In the genomic region with DNA sequence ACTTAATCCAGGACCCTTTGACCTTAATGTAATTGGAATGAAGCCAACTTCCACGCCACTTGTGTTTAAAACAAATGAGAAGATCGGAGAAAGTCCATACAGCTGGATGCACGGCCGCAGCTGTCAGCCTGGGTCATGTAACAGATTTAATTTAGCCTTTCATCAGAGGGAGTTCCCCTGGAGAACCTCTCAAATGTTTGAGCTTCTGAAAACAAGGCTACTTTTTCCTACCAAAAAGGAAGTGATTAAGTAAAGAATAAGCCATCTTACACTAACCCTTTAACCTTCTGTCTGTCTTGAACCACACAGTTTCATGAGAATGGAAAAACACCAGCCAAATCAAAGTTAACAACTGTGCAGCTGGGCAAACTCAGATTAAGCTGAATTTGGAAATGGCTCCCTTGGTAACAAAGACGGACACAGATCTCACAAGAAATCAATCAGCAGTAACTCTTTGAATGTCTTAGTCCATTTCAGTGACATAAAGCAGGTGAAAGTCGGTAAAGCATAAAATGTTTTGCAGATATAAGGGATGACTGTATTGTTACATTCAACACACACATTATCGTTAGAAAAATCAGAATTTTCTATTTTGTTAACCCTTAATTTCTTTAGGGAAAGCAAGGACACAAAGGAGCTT, we compare ENCODE assay signal across 8 cellular contexts.
A peak's percentile ranks its signal among the peaks of the same experiment; 100 is the strongest.
DNase-seq lines count a peak whose midpoint lies in the region; ATAC-seq and TF ChIP-seq lines count a peak whose summit lies in the region.

No MANE protein-coding gene starts in this region.

- H3K4me1 Mint-ChIP-seq in MCF 10A (ENCODE audit: insufficient read depth, unreplicated experiment) (peaks cover 11% of the 10 kb centered on the region), WTC11 (peaks cover 64% of the 10 kb centered on the region)

- H3K4me3 Mint-ChIP-seq in MCF 10A (ENCODE audit: unreplicated experiment) (no peak overlapping the region), WTC11 (no peak overlapping the region)

- H3K36me3 ChIP-seq in OCI-LY7 (ENCODE audit: insufficient read depth, low read length) (peaks cover 4% of the 10 kb centered on the region), upper lobe of right lung (no peaks in the 10 kb centered on the region), body of pancreas (replicated peaks in 1 of 2; ENCODE audit: insufficient read depth in 1 of 2, low read depth in 2 of 2) (no peaks in the 10 kb centered on the region)

- H3K36me3 Mint-ChIP-seq in MCF 10A (ENCODE audit: insufficient read depth, unreplicated experiment): no peaks in the 10 kb centered on the region
- no peaks in the 10 kb centered on the region for H3K36me3 Mint-ChIP-seq in WTC11

- POLR2A ChIA-PET in OCI-LY7 (lab: Charles Lee) (interaction anchor here (0.7 to 3.1 kb wide), 8 partner anchors 8 to 57 kb away, joined by 3 to 12 read pairs (median 4); no protein-coding TSS in a partner anchor), MCF 10A (lab: Yijun Ruan, JAX) (no interaction called here), WTC11 (lab: Charles Lee) (no interaction called here)

- no peaks in the 10 kb centered on the region for H4K20me1 ChIP-seq in OCI-LY7 (ENCODE audit: insufficient read depth, low read length)

- H3K9me3 ChIP-seq in OCI-LY7 (ENCODE audit: low read length): no peaks in the 10 kb centered on the region
- H3K9me3 ChIP-seq in upper lobe of right lung: no peaks in the 10 kb centered on the region
- no peaks in the 10 kb centered on the region for H3K9me3 ChIP-seq in body of pancreas

- H3K27ac Mint-ChIP-seq in MCF 10A (ENCODE audit: low read depth, unreplicated experiment): no peak overlapping the region
- no peak overlapping the region for H3K27ac Mint-ChIP-seq in WTC11

- 15 to 16% methylated on average over 7 of the region's 7 CpGs for WGBS in body of pancreas, 2 donors

- CTCF ChIA-PET in OCI-LY7 (lab: Charles Lee; ENCODE audit: unreplicated experiment) (no interaction called here), MCF 10A (lab: Yijun Ruan, JAX) (interaction anchor here (1.3 kb wide), 1 partner anchor 12 kb away, joined by 4 read pairs; no protein-coding TSS in a partner anchor), WTC11 (lab: Charles Lee) (no interaction called here)

- H3K4me3 ChIP-seq in OCI-LY7 (ENCODE audit: low read depth, low read length, poor library complexity, severe bottlenecking) (peak overlapping the region; percentile 18), upper lobe of right lung (no peak overlapping the region), body of pancreas (no peak overlapping the region)

- no peak for TF ChIP-seq POLR2A in body of pancreas (IDR thresholded peaks at IDR 0.05)

- H3K27ac ChIP-seq in OCI-LY7 (ENCODE audit: low read depth, low read length, poor library complexity, severe bottlenecking) (peak overlapping the region; percentile 38), upper lobe of right lung (no peak overlapping the region), body of pancreas (no peak overlapping the region)

- H3K4me1 ChIP-seq in OCI-LY7 (ENCODE audit: insufficient read depth, low read length, poor library complexity, severe bottlenecking): peaks cover 47% of the 10 kb centered on the region
- peaks cover 7% of the 10 kb centered on the region for H3K4me1 ChIP-seq in upper lobe of right lung
- H3K4me1 ChIP-seq in body of pancreas: peaks cover 5% of the 10 kb centered on the region

- DNase-seq in OCI-LY7 (ENCODE audit: low spot score) (peak; percentile 64), hepatic stellate cell (ENCODE audit: low spot score) (peak; percentile 20), MCF 10A (ENCODE audit: unreplicated experiment) (no peak), WTC11 (ENCODE audit: low spot score) (no peak), upper lobe of right lung (no peak), body of pancreas (no peak)

- no peak overlapping the region for H2AFZ ChIP-seq in OCI-LY7 (ENCODE audit: low read length)

- H3K27me3 ChIP-seq in upper lobe of right lung (no peaks in the 10 kb centered on the region), body of pancreas (no peaks in the 10 kb centered on the region)

- TF ChIP-seq CTCF in OCI-LY7 (conservative IDR thresholded peaks at IDR 0.05; ENCODE audit: low read length) (no peak), MCF 10A (IDR thresholded peaks at IDR 0.05; ENCODE audit: unreplicated experiment) (no peak), WTC11 (IDR thresholded peaks at IDR 0.05) (no peak), upper lobe of right lung (IDR thresholded peaks at IDR 0.05) (no peak), body of pancreas (IDR thresholded peaks at IDR 0.05) (no peak)

- H3K9me3 Mint-ChIP-seq in MCF 10A (ENCODE audit: unreplicated experiment) (no peaks in the 10 kb centered on the region), WTC11 (no peaks in the 10 kb centered on the region)

- H3K4me2 ChIP-seq in OCI-LY7 (ENCODE audit: low read length): peak overlapping the region; percentile 68

- peaks cover 58% of the 10 kb centered on the region; the same call in 1 of the 2 replicates for H3K79me2 ChIP-seq in OCI-LY7 (ENCODE audit: insufficient read depth, low read depth, low read length)

- BruUV-seq in OCI-LY7 (replicated peaks; lab: Mats Ljungman, UMichigan) (no TSS peak), MCF 10A (replicated peaks; lab: Mats Ljungman, UMichigan) (no TSS peak)

- no peaks in the 10 kb centered on the region for H3K9me2 ChIP-seq in OCI-LY7 (ENCODE audit: insufficient read depth, low read length)

- ATAC-seq in GM18907 (IDR thresholded peaks at IDR 0.05; ENCODE audit: unreplicated experiment) (peak; percentile 56), HG02759 (IDR thresholded peaks at IDR 0.05; ENCODE audit: unreplicated experiment) (peak; percentile 52), WTC11 (no peak), upper lobe of right lung (no peak), body of pancreas (no peak)

- intact Hi-C loops in OCI-LY7 (cut with micrococcal nuclease; ENCODE audit: unreplicated experiment) (no loop called here), MCF 10A (cut with micrococcal nuclease) (no loop called here), upper lobe of right lung (cut with DNase I) (no loop called here), body of pancreas (cut with DNase I) (no loop called here)

- H3K27me3 Mint-ChIP-seq in MCF 10A (ENCODE audit: insufficient read depth, unreplicated experiment): no peaks in the 10 kb centered on the region
- peaks cover 5% of the 10 kb centered on the region for H3K27me3 Mint-ChIP-seq in WTC11 (ENCODE audit: low read depth)

TF ChIP-seq in WTC11, 78 proteins besides CTCF, POLR2A, EP300 and RAD21:
- TF ChIP-seq ETV6 (CRISPR knock-in tag; IDR thresholded peaks at IDR 0.05) (no peak), SOX15 (CRISPR knock-in tag; IDR thresholded peaks at IDR 0.05) (no peak), SP1 (CRISPR knock-in tag; conservative IDR thresholded peaks at IDR 0.05) (no peak), ZNF396 (CRISPR knock-in tag; IDR thresholded peaks at IDR 0.05; ENCODE audit: borderline replicate concordance) (no peak)

Comparison
In these comparisons a context has a peak if more than half of its experiments do, and no peak if none do; other contexts are left out.
1. ATAC-seq: peak in GM18907 (single experiment) and HG02759 (single experiment); none in WTC11 (single experiment), upper lobe of right lung (single experiment) and body of pancreas (single experiment).
2. DNase-seq: peak in OCI-LY7 (single experiment) and hepatic stellate cell (single experiment); none in MCF 10A (single experiment), WTC11 (single experiment), upper lobe of right lung (single experiment) and body of pancreas (0 of 4).